ENCODE assay signal across 21 cellular contexts in genomic region chr12:109708939-109709338, GRCh38.
"Had no signal": no experiment of that assay in that cellular context is flagged by ENCODE, and none has a peak within 500 bp of the region (broad histone marks: within the 10 kb centered on the region; RNA-seq: fewer than 3 reads in every experiment).

No MANE protein-coding gene starts in this region.

- H3K9ac ChIP-seq: parathyroid adenoma had no signal

- H3K36me3 ChIP-seq: lower lobe of right lung, prostate gland, spleen, thoracic aorta, tibial nerve, upper lobe of left lung had no signal

- H2AFZ ChIP-seq: parathyroid adenoma had no signal

- H3K4me1 ChIP-seq: prostate gland had no signal

- H3K9me3 ChIP-seq: lower lobe of right lung, prostate gland, spleen, thoracic aorta, tibial nerve, upper lobe of left lung had no signal

- FAIRE-seq: colon, frontal cortex, keratinocyte, urothelium cell line had no signal

- DNase-seq: dorsolateral prefrontal cortex; effector CD4-positive, alpha-beta T cell; left ventricle myocardium superior; lower lobe of right lung; natural killer cell; right cardiac atrium; spleen; stimulated activated CD4-positive, alpha-beta T cell treated with anti-CD3 and anti-CD28 coated beads, Interleukin-4, amount 100 ng/mL, for 4 hours; stimulated activated naive CD8-positive, alpha-beta T cell treated with anti-CD3 and anti-CD28 coated beads, Interleukin-15, Interleukin-2, amounts not matched to agents 100 U/mL and 50 U/mL, for 24 hours; substantia nigra had no signal

- H3K4me3 ChIP-seq: dorsolateral prefrontal cortex, lower lobe of right lung, prostate gland, skin epidermis, spleen, thoracic aorta, tibial nerve, upper lobe of left lung had no signal

- ATAC-seq: left ventricle myocardium superior; lower lobe of right lung; natural killer cell; right cardiac atrium; stimulated activated memory B cell treated with anti-CD40 and anti-IgM and Interleukin-4, amounts not matched to agents 10 μg/mL and 1 μg/mL and 100 μg/mL, for 72 hours; stimulated activated naive CD8-positive, alpha-beta T cell treated with anti-CD3 and anti-CD28 coated beads, Interleukin-15, Interleukin-2, amounts not matched to agents 100 U/mL and 50 U/mL, for 24 hours had no signal

- H3K79me2 ChIP-seq: parathyroid adenoma had no signal

- H3K27ac ChIP-seq: lower lobe of right lung, parathyroid adenoma, prostate gland, skin epidermis, spleen, thoracic aorta, tibial nerve, upper lobe of left lung had no signal
